In genomic region chr7:105327201-105327600, GRCh38 we compare ENCODE assay signal across 1 cellular context.
TF ChIP-seq lines count a peak whose summit lies in the region.

No MANE protein-coding gene starts in this region.

TF ChIP-seq in HepG2, 621 proteins besides CTCF, POLR2A, EP300 and RAD21:
- no peak for TF ChIP-seq ZNF407 (CRISPR knock-in tag; IDR thresholded peaks at IDR 0.05; ENCODE audit: not compliant biosample characterization)
- TF ChIP-seq SMAD3 (CRISPR knock-in tag; IDR thresholded peaks at IDR 0.05): no peak
- TF ChIP-seq KLF13 (CRISPR knock-in tag; IDR thresholded peaks at IDR 0.05): no peak
- no peak for TF ChIP-seq SNAPC4 (CRISPR knock-in tag; IDR thresholded peaks at IDR 0.05)
- TF ChIP-seq NCOA1 (CRISPR knock-in tag; IDR thresholded peaks at IDR 0.05): no peak
- TF ChIP-seq ZBTB38 (CRISPR knock-in tag; IDR thresholded peaks at IDR 0.05): no peak
- TF ChIP-seq HOXA5 (CRISPR knock-in tag; IDR thresholded peaks at IDR 0.05): no peak
- no peak for TF ChIP-seq PHF20 (CRISPR knock-in tag; IDR thresholded peaks at IDR 0.05)
- no peak for TF ChIP-seq ZNF672 (CRISPR knock-in tag; IDR thresholded peaks at IDR 0.05)
- no peak for TF ChIP-seq IKZF5 (CRISPR knock-in tag; IDR thresholded peaks at IDR 0.05)
- no peak for TF ChIP-seq ZBTB37 (CRISPR knock-in tag; IDR thresholded peaks at IDR 0.05)
- TF ChIP-seq ZNF552 (CRISPR knock-in tag; IDR thresholded peaks at IDR 0.05; ENCODE audit: borderline replicate concordance): no peak
- no peak for TF ChIP-seq ZNF251 (CRISPR knock-in tag; IDR thresholded peaks at IDR 0.05)
- no peak for TF ChIP-seq ZBTB7A (CRISPR knock-in tag; IDR thresholded peaks at IDR 0.05)
- TF ChIP-seq ZNF484 (CRISPR knock-in tag; IDR thresholded peaks at IDR 0.05; ENCODE audit: borderline replicate concordance, low read depth): no peak
- TF ChIP-seq ZNF142 (CRISPR knock-in tag; IDR thresholded peaks at IDR 0.05): no peak
- TF ChIP-seq PRMT3 (CRISPR knock-in tag; IDR thresholded peaks at IDR 0.05; ENCODE audit: borderline replicate concordance, low read depth): no peak
- TF ChIP-seq HNRNPLL (IDR thresholded peaks at IDR 0.05; ENCODE audit: low read depth, low read length, poor library complexity, severe bottlenecking): no peak
TF ChIP-seq in HepG2: peak in this region for 0.
